In the genomic region with DNA sequence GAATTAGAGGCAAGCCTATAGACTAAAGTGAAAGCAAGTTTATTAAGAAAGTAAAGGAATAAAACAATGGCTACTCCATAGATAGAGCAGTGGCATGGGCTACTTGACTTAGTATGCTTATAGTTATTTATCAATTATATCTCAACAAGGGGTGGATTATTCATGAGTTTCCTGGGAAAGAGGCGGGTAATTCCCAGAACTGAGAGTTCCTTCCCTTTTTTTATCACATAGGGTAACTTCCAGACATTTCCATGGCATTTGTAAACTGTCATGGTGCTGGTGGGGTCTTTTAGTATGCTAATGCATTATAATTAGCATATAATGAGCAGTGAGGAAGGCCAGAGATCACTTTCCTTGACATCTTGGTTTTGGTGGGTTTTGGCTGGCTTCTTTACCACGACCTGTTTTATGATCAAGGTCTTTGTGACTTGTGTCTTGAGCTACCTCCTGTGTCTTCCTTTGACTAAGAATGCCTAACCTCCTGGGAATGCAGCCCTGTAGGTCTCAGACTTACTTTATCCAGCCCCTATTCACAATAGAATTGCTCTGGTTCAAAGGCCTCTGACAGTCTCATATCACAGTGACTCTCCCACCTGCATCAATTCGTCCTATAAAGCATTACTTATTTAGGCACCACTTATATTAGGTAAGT, we compare ENCODE assay signal across 13 cellular contexts. TPM values are rescaled to one million over a fixed set of nuclear protein-coding genes. Genes with fewer than 3 reads are reported as not detected.
DNase-seq lines count a peak whose midpoint lies in the region; ATAC-seq and TF ChIP-seq lines count a peak whose summit lies in the region.
"Had no signal": no experiment of that assay in that cellular context is flagged by ENCODE, and none has a peak within 500 bp of the region (broad histone marks: within the 10 kb centered on the region; RNA-seq: fewer than 3 reads in every experiment).

No MANE protein-coding gene starts in this region.

- ATAC-seq in GM23338 (peak; percentile 92), RWPE2 (ENCODE audit: low read depth) (no peak), HG03469 (IDR thresholded peaks at IDR 0.05; ENCODE audit: unreplicated experiment) (no peak)

- H3F3A ChIP-seq in GM23338 (replicated peaks; ENCODE audit: low read depth) = no peaks in the 10 kb centered on the region

- H3K9me3 Mint-ChIP-seq in GM23338 = peaks cover 3% of the 10 kb centered on the region; the same call in 1 of the 3 replicates
- peaks cover 2% of the 10 kb centered on the region for H3K9me3 Mint-ChIP-seq in activated naive CD8-positive, alpha-beta T cell treated with anti-CD3 and anti-CD28 coated beads for 36 hours

- peaks cover 50% of the 10 kb centered on the region for H3K4me1 Mint-ChIP-seq in GM23338
- peaks cover 30% of the 10 kb centered on the region for H3K4me1 Mint-ChIP-seq in activated naive CD8-positive, alpha-beta T cell treated with anti-CD3 and anti-CD28 coated beads for 36 hours

- H3K36me3 Mint-ChIP-seq in GM23338 (ENCODE audit: low read depth) = peaks cover 7% of the 10 kb centered on the region; the same call in 1 of the 3 replicates
- H3K36me3 Mint-ChIP-seq in activated naive CD8-positive, alpha-beta T cell treated with anti-CD3 and anti-CD28 coated beads for 36 hours = peaks cover 10% of the 10 kb centered on the region

- no peak overlapping the region for H3K4me3 Mint-ChIP-seq in GM23338
- H3K4me3 Mint-ChIP-seq in activated naive CD8-positive, alpha-beta T cell treated with anti-CD3 and anti-CD28 coated beads for 36 hours = no peak overlapping the region
- H3K4me3 Mint-ChIP-seq: stimulated activated naive CD8-positive, alpha-beta T cell treated with anti-CD3 and anti-CD28 coated beads, Interleukin-15, Interleukin-2, amounts not matched to agents 100 ng/mL and 50 ng/mL, for 24 hours had no signal

- intact Hi-C loops in esophagus squamous epithelium (cut with DNase I) = no loop called here

- H3K4me3 ChIP-seq in GM23338 (no peak overlapping the region), RWPE2 (ENCODE audit: severe bottlenecking) (no peak overlapping the region), esophagus squamous epithelium (no peak overlapping the region)
- H3K4me3 ChIP-seq: mucosa of descending colon had no signal

- no peaks in the 10 kb centered on the region for H3K79me2 ChIP-seq in GM23338 (replicated peaks; ENCODE audit: insufficient read depth)

- no peak overlapping the region for H2AFZ ChIP-seq in GM23338

- no peaks in the 10 kb centered on the region for H4K20me1 ChIP-seq in GM23338 (replicated peaks; ENCODE audit: insufficient read depth)

- WGBS in esophagus squamous epithelium, 2 donors = 65 to 71% methylated on average over 3 of the region's 3 CpGs

- DNase-seq in GM23338 (ENCODE audit: low spot score) (peak; percentile 68), RWPE2 (ENCODE audit: low spot score) (no peak), esophagus squamous epithelium (lab: John Stamatoyannopoulos, UW) (no peak), renal cortical epithelial cell (ENCODE audit: low read depth) (peak; percentile 60), middle frontal gyrus (ENCODE audit: extremely low spot score, low spot score) (no peak), NOMO-1 treated with dmso at 0.1 percent for 144 hours (lab: John Stamatoyannopoulos, UW; ENCODE audit: unreplicated experiment) (no peak)
- DNase-seq in activated naive CD8-positive, alpha-beta T cell treated with anti-CD3 and anti-CD28 coated beads for 36 hours = no peak
- DNase-seq: NCI-H1417 treated with DMSO at 0.1 percent for 48 hours, NCI-H526 treated with DMSO at 0.1 percent for 48 hours had no signal

- H3K36me3 ChIP-seq in GM23338 (ENCODE audit: insufficient read depth) (no peaks in the 10 kb centered on the region), RWPE2 (ENCODE audit: low read depth) (no peaks in the 10 kb centered on the region), esophagus squamous epithelium (no peaks in the 10 kb centered on the region)

- H3K4me2 ChIP-seq in GM23338 = no peak overlapping the region

- TF ChIP-seq CTCF in GM23338 (conservative IDR thresholded peaks at IDR 0.05; ENCODE audit: low read depth in 2 of 2) = no peak
- TF ChIP-seq CTCF in RWPE2 (IDR thresholded peaks at IDR 0.05; ENCODE audit: poor library complexity, severe bottlenecking) = no peak
- TF ChIP-seq CTCF in esophagus squamous epithelium (IDR thresholded peaks at IDR 0.05) = no peak

- no peak for TF ChIP-seq POLR2A in esophagus squamous epithelium (IDR thresholded peaks at IDR 0.05)

- H3K9me2 ChIP-seq in GM23338 (ENCODE audit: insufficient read depth) = peaks cover 15% of the 10 kb centered on the region

- H3K27me3 ChIP-seq in GM23338 (ENCODE audit: insufficient read depth) = no peaks in the 10 kb centered on the region
- no peaks in the 10 kb centered on the region for H3K27me3 ChIP-seq in RWPE2 (ENCODE audit: insufficient read depth, poor library complexity, severe bottlenecking)
- H3K27me3 ChIP-seq in esophagus squamous epithelium = no peaks in the 10 kb centered on the region

- H3K27ac Mint-ChIP-seq in GM23338 = peak overlapping the region; percentile 90
- H3K27ac Mint-ChIP-seq in activated naive CD8-positive, alpha-beta T cell treated with anti-CD3 and anti-CD28 coated beads for 36 hours = no peak overlapping the region
- H3K27ac Mint-ChIP-seq: stimulated activated naive CD8-positive, alpha-beta T cell treated with anti-CD3 and anti-CD28 coated beads, Interleukin-15, Interleukin-2, amounts not matched to agents 100 ng/mL and 50 ng/mL, for 24 hours had no signal

- H3K4me1 ChIP-seq in GM23338 (ENCODE audit: insufficient read depth) (peaks cover 31% of the 10 kb centered on the region), RWPE2 (ENCODE audit: insufficient read depth, poor library complexity, severe bottlenecking) (peaks cover 49% of the 10 kb centered on the region), esophagus squamous epithelium (peaks cover 0 to 49% (median 17%) of the 10 kb centered on the region in 3 donors)

- H3K27me3 Mint-ChIP-seq in GM23338 (ENCODE audit: insufficient read depth, low read depth, poor library complexity) = peaks cover 2% of the 10 kb centered on the region
- no peaks in the 10 kb centered on the region for H3K27me3 Mint-ChIP-seq in activated naive CD8-positive, alpha-beta T cell treated with anti-CD3 and anti-CD28 coated beads for 36 hours
- H3K27me3 Mint-ChIP-seq: stimulated activated naive CD8-positive, alpha-beta T cell treated with anti-CD3 and anti-CD28 coated beads, Interleukin-15, Interleukin-2, amounts not matched to agents 100 ng/mL and 50 ng/mL, for 24 hours had no signal

- peak overlapping the region; percentile 84 for H3K27ac ChIP-seq in GM23338 (ENCODE audit: low read depth)
- H3K27ac ChIP-seq in RWPE2 (ENCODE audit: poor library complexity, severe bottlenecking) = peak overlapping the region; percentile 90
- peak overlapping the region in 3 of 4 donors; percentile 7 to 55 (median 46) for H3K27ac ChIP-seq in esophagus squamous epithelium

- no peaks in the 10 kb centered on the region for H3K9me3 ChIP-seq in RWPE2 (ENCODE audit: severe bottlenecking)
- H3K9me3 ChIP-seq in esophagus squamous epithelium = no peaks in the 10 kb centered on the region
- H3K9me3 ChIP-seq: mucosa of descending colon had no signal

RNA-seq across cellular contexts. Expression of a gene that starts 35.3 kb away (rescaled TPM):
- not detected in 2 replicates for total RNA-seq in GM23338 (2014; rRNA removed; shearing (Covaris generic))
- polyA plus RNA-seq in GM23338 (2016; fragmentation: Nextera tagmentation; extraction: Ambion mirVana) = 0.55 TPM in 1 of 2 replicates, not detected in the other
- not detected for total RNA-seq in esophagus squamous epithelium
- 1.4 TPM in 1 of 2 replicates, not detected in the other for total RNA-seq in renal cortical epithelial cell
- total RNA-seq in activated naive CD8-positive, alpha-beta T cell treated with anti-CD3 and anti-CD28 coated beads for 36 hours = not detected
- polyA plus RNA-seq: fibroblast of lung had no signal

RNA-seq across cellular contexts. Expression of a gene that starts 39.7 kb away (rescaled TPM):
- 70.2 and 78.3 TPM in 2 replicates for total RNA-seq in GM23338 (2014; rRNA removed; shearing (Covaris generic))
- 47.3 and 62.7 TPM in 2 replicates for polyA plus RNA-seq in GM23338 (2016; fragmentation: Nextera tagmentation; extraction: Ambion mirVana)
- total RNA-seq in esophagus squamous epithelium (100 to 1,000 TPM in 1 of 4 donors, 10 to 100 TPM in 3; 51.1 to 138 (median 63.3) TPM), renal cortical epithelial cell (183 and 292 TPM in 2 replicates)
- 10 to 100 TPM; 85.2 to 86.5 TPM for total RNA-seq in activated naive CD8-positive, alpha-beta T cell treated with anti-CD3 and anti-CD28 coated beads for 36 hours

Comparison
In these comparisons a context has a peak if more than half of its experiments do, and no peak if none do; other contexts are left out.
1. DNase-seq: peak in GM23338 (single experiment) and renal cortical epithelial cell (single experiment); none in RWPE2 (single experiment), esophagus squamous epithelium (single experiment), middle frontal gyrus (single experiment), activated naive CD8-positive, alpha-beta T cell treated with anti-CD3 and anti-CD28 coated beads for 36 hours (single experiment) and NOMO-1 treated with dmso at 0.1 percent for 144 hours (single experiment).
2. Peak in every context shown above with its lines, with median percentiles within 50 percentile points of each other: H3K27ac ChIP-seq.